Comparison of ENCODE assay signal across 1 cellular context in genomic region chr11:71787014-71787823, GRCh38.
TF ChIP-seq lines count a peak whose summit lies in the region.

No MANE protein-coding gene starts in this region.

TF ChIP-seq in HepG2, 621 proteins besides CTCF, POLR2A, EP300 and RAD21 (continued from another document and continues in another):
- TF ChIP-seq GLMP (CRISPR knock-in tag; IDR thresholded peaks at IDR 0.05; ENCODE audit: borderline replicate concordance), result no peak
- no peak for TF ChIP-seq ZNF605 (CRISPR knock-in tag; IDR thresholded peaks at IDR 0.05)
- no peak for TF ChIP-seq HOXA9 (CRISPR knock-in tag; IDR thresholded peaks at IDR 0.05; ENCODE audit: borderline replicate concordance)
- no peak for TF ChIP-seq SP5 (CRISPR knock-in tag; IDR thresholded peaks at IDR 0.05; ENCODE audit: borderline replicate concordance, low read depth)
- no peak for TF ChIP-seq ZIK1 (CRISPR knock-in tag; IDR thresholded peaks at IDR 0.05; ENCODE audit: borderline replicate concordance, low read depth)
- TF ChIP-seq RBFOX2 (IDR thresholded peaks at IDR 0.05; ENCODE audit: low read depth, low read length), result peak; percentile 61
- TF ChIP-seq, protein P1, sequence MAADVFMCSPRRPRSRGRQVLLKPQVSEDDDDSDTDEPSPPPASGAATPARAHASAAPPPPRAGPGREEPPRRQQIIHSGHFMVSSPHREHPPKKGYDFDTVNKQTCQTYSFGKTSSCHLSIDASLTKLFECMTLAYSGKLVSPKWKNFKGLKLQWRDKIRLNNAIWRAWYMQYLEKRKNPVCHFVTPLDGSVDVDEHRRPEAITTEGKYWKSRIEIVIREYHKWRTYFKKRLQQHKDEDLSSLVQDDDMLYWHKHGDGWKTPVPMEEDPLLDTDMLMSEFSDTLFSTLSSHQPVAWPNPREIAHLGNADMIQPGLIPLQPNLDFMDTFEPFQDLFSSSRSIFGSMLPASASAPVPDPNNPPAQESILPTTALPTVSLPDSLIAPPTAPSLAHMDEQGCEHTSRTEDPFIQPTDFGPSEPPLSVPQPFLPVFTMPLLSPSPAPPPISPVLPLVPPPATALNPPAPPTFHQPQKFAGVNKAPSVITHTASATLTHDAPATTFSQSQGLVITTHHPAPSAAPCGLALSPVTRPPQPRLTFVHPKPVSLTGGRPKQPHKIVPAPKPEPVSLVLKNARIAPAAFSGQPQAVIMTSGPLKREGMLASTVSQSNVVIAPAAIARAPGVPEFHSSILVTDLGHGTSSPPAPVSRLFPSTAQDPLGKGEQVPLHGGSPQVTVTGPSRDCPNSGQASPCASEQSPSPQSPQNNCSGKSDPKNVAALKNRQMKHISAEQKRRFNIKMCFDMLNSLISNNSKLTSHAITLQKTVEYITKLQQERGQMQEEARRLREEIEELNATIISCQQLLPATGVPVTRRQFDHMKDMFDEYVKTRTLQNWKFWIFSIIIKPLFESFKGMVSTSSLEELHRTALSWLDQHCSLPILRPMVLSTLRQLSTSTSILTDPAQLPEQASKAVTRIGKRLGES (CRISPR knock-in tag; IDR thresholded peaks at IDR 0.05; ENCODE audit: borderline replicate concordance), result no peak
- no peak for TF ChIP-seq ZNF674 (CRISPR knock-in tag; IDR thresholded peaks at IDR 0.05; ENCODE audit: low read depth)
- TF ChIP-seq RFX1 (IDR thresholded peaks at IDR 0.05), result no peak
- TF ChIP-seq, protein P2, sequence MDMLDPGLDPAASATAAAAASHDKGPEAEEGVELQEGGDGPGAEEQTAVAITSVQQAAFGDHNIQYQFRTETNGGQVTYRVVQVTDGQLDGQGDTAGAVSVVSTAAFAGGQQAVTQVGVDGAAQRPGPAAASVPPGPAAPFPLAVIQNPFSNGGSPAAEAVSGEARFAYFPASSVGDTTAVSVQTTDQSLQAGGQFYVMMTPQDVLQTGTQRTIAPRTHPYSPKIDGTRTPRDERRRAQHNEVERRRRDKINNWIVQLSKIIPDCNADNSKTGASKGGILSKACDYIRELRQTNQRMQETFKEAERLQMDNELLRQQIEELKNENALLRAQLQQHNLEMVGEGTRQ (IDR thresholded peaks at IDR 0.05; ENCODE audit: low read depth, low read length), result no peak
- TF ChIP-seq, protein P2 (CRISPR knock-in tag; IDR thresholded peaks at IDR 0.05; ENCODE audit: borderline replicate concordance), result 0 out of 2 replicates have a peak, but pooled peaks have one; percentile 37
- TF ChIP-seq ZNF75D (CRISPR knock-in tag; IDR thresholded peaks at IDR 0.05; ENCODE audit: borderline replicate concordance), result no peak
- TF ChIP-seq, protein P3, sequence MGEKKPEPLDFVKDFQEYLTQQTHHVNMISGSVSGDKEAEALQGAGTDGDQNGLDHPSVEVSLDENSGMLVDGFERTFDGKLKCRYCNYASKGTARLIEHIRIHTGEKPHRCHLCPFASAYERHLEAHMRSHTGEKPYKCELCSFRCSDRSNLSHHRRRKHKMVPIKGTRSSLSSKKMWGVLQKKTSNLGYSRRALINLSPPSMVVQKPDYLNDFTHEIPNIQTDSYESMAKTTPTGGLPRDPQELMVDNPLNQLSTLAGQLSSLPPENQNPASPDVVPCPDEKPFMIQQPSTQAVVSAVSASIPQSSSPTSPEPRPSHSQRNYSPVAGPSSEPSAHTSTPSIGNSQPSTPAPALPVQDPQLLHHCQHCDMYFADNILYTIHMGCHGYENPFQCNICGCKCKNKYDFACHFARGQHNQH (CRISPR knock-in tag; IDR thresholded peaks at IDR 0.05), result no peak
- no peak for TF ChIP-seq ZFP91 (CRISPR knock-in tag; IDR thresholded peaks at IDR 0.05; ENCODE audit: borderline replicate concordance)
- no peak for TF ChIP-seq KLF13 (CRISPR knock-in tag; IDR thresholded peaks at IDR 0.05)
- peak; percentile 36; the same call in 1 of the 3 replicates for TF ChIP-seq MXI1 (IDR thresholded peaks at IDR 0.05; ENCODE audit: borderline replicate concordance, low read depth, low read length)
- TF ChIP-seq ZNF230 (CRISPR knock-in tag; IDR thresholded peaks at IDR 0.05), result no peak
- TF ChIP-seq ZFP41 (CRISPR knock-in tag; IDR thresholded peaks at IDR 0.05; ENCODE audit: borderline replicate concordance), result no peak
- TF ChIP-seq, protein P4, sequence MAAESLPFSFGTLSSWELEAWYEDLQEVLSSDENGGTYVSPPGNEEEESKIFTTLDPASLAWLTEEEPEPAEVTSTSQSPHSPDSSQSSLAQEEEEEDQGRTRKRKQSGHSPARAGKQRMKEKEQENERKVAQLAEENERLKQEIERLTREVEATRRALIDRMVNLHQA (CRISPR knock-in tag; IDR thresholded peaks at IDR 0.05), result no peak
- TF ChIP-seq ZFY (CRISPR knock-in tag; IDR thresholded peaks at IDR 0.05), result peak; percentile 49; the same call in 1 of the 2 replicates
- no peak for TF ChIP-seq THAP11 (CRISPR knock-in tag; IDR thresholded peaks at IDR 0.05)
- TF ChIP-seq ZNF546 (CRISPR knock-in tag; conservative IDR thresholded peaks at IDR 0.05), result 0 out of 2 replicates have a peak, but pooled peaks have one; percentile 43
- TF ChIP-seq ARID3A (IDR thresholded peaks at IDR 0.05; ENCODE audit: low read depth, low read length), result no peak
- no peak for TF ChIP-seq ZNF501 (CRISPR knock-in tag; IDR thresholded peaks at IDR 0.05)
- TF ChIP-seq MXD4 (CRISPR knock-in tag; IDR thresholded peaks at IDR 0.05), result no peak
- TF ChIP-seq ZBTB38 (CRISPR knock-in tag; IDR thresholded peaks at IDR 0.05), result no peak
- no peak for TF ChIP-seq KMT2A (CRISPR knock-in tag; IDR thresholded peaks at IDR 0.05)
- TF ChIP-seq IRF2 (CRISPR knock-in tag; IDR thresholded peaks at IDR 0.05), result no peak
- TF ChIP-seq FLYWCH1 (CRISPR knock-in tag; IDR thresholded peaks at IDR 0.05), result no peak
- TF ChIP-seq ZBTB40 (IDR thresholded peaks at IDR 0.05), result no peak
- TF ChIP-seq ZBTB40 (CRISPR knock-in tag; IDR thresholded peaks at IDR 0.05), result no peak
- no peak for TF ChIP-seq NFYB (CRISPR knock-in tag; IDR thresholded peaks at IDR 0.05)
- no peak for TF ChIP-seq ZNF784 (CRISPR knock-in tag; IDR thresholded peaks at IDR 0.05; ENCODE audit: borderline replicate concordance)
- peak; percentile 36; the same call in 1 of the 2 replicates for TF ChIP-seq SAP130 (CRISPR knock-in tag; IDR thresholded peaks at IDR 0.05; ENCODE audit: low read depth)
- no peak for TF ChIP-seq BCL3 (CRISPR knock-in tag; IDR thresholded peaks at IDR 0.05)
- TF ChIP-seq ZNF383 (CRISPR knock-in tag; IDR thresholded peaks at IDR 0.05; ENCODE audit: borderline replicate concordance), result no peak
- no peak for TF ChIP-seq ZNF496 (CRISPR knock-in tag; IDR thresholded peaks at IDR 0.05; ENCODE audit: insufficient replicate concordance)
- no peak for TF ChIP-seq GPN1 (CRISPR knock-in tag; IDR thresholded peaks at IDR 0.05; ENCODE audit: borderline replicate concordance)
- TF ChIP-seq HNRNPK (IDR thresholded peaks at IDR 0.05; ENCODE audit: low read depth, low read length, poor library complexity, severe bottlenecking), result peak; percentile 54
